In genomic region chr2:38654495-38655381, GRCh38 we compare ENCODE assay signal across 1 cellular context.
TF ChIP-seq lines count a peak whose summit lies in the region.

No MANE protein-coding gene starts in this region.

TF ChIP-seq in GM12878, 131 proteins besides CTCF, POLR2A, EP300 and RAD21 (continued from another document):
- peak; percentile 85 for TF ChIP-seq ATF7 (IDR thresholded peaks at IDR 0.05; ENCODE audit: low read depth)
- no peak for TF ChIP-seq EGR1 (IDR thresholded peaks at IDR 0.05; ENCODE audit: borderline replicate concordance in 1 of 2, low read depth in 2 of 2, low read length in 2 of 2)
- no peak for TF ChIP-seq ZBED1 (IDR thresholded peaks at IDR 0.05; ENCODE audit: borderline replicate concordance)
